16 cellular contexts compared by ENCODE assay signal in genomic region chr2:66692521-66692920, GRCh38.
"Had no signal": no experiment of that assay in that cellular context is flagged by ENCODE, and none has a peak within 500 bp of the region (broad histone marks: within the 10 kb centered on the region; RNA-seq: fewer than 3 reads in every experiment).

No MANE protein-coding gene starts in this region.

- H3K9me3 Mint-ChIP-seq: stimulated activated naive CD8-positive, alpha-beta T cell treated with anti-CD3 and anti-CD28 coated beads, Interleukin-15, Interleukin-2, amounts not matched to agents 100 ng/mL and 50 ng/mL, for 24 hours had no signal

- H3K36me3 ChIP-seq: left ventricle myocardium inferior, right atrium auricular region, thoracic aorta had no signal

- H3K27ac Mint-ChIP-seq: stimulated activated naive CD8-positive, alpha-beta T cell treated with anti-CD3 and anti-CD28 coated beads, Interleukin-15, Interleukin-2, amounts not matched to agents 100 ng/mL and 50 ng/mL, for 24 hours had no signal

- H3K27ac ChIP-seq: epithelial cell of prostate, left ventricle myocardium inferior, right atrium auricular region, thoracic aorta had no signal

- H3K4me3 ChIP-seq: left ventricle myocardium inferior, right atrium auricular region, thoracic aorta had no signal

- H3K9ac ChIP-seq: SK-N-SH had no signal

- H3K27me3 Mint-ChIP-seq: stimulated activated naive CD8-positive, alpha-beta T cell treated with anti-CD3 and anti-CD28 coated beads, Interleukin-15, Interleukin-2, amounts not matched to agents 100 ng/mL and 50 ng/mL, for 24 hours had no signal

- H3K4me1 ChIP-seq: left ventricle myocardium inferior, right atrium auricular region had no signal

- H3K27me3 ChIP-seq: right atrium auricular region had no signal

- DNase-seq: activated CD4-positive, alpha-beta T cell treated with anti-CD3 and anti-CD28 coated beads for 1 hour; activated CD4-positive, alpha-beta T cell treated with anti-CD3 and anti-CD28 coated beads, Interleukin-2, amount 50 U/mL, for 4 hours; activated naive CD4-positive, alpha-beta T cell; activated T-cell treated with anti-CD3 and anti-CD28 coated beads for 4 hours; aorta; hippocampal formation; left ventricle myocardium inferior; mesendoderm; SK-N-SH; small intestine; T-helper 1 cell; T1000 had no signal

- H3K4me2 ChIP-seq: SK-N-SH had no signal

- H3K9me3 ChIP-seq: left ventricle myocardium inferior, right atrium auricular region, SK-N-SH, thoracic aorta had no signal

- H3K4me3 Mint-ChIP-seq: stimulated activated naive CD8-positive, alpha-beta T cell treated with anti-CD3 and anti-CD28 coated beads, Interleukin-15, Interleukin-2, amounts not matched to agents 100 ng/mL and 50 ng/mL, for 24 hours had no signal
